ENCODE assay signal across 8 cellular contexts in the genomic region with DNA sequence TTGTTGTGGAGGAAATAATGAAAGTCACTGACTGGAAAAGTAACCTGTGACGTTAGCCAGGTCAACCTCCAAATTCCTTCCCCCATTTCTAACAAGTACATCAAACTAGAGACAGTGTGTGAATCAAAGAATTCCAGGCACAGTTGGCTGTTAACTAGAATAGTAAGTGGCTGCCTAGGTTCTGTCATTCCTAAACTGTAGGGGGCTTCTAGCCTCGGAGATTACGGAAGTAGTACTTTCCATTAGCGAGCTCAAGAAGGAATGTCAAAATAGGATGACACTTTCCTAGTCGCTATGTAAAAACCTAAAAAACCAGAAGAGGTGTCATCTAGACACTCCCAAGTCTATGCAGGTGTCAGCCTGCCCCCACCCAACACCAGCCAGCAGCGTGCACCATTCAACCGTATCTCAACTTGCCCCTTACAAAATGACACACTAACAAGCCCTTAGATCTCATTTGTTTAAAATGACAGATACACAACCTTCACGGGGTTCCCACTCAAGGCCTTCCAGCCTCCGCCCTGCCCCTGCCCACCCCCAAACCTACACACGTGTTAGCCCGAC. TPM values are rescaled to one million over a fixed set of nuclear protein-coding genes. Genes with fewer than 3 reads are reported as not detected.
A peak's percentile ranks its signal among the peaks of the same experiment; 100 is the strongest.
DNase-seq lines count a peak whose midpoint lies in the region; ATAC-seq, FAIRE-seq and TF ChIP-seq lines count a peak whose summit lies in the region.

No MANE protein-coding gene starts in this region.

- peak overlapping the region; percentile 98 to 99 (median 99) for H3K27ac ChIP-seq in pancreas

- intact Hi-C loops in pancreas (cut with DNase I) = no loop called here

- peaks cover 36% of the 10 kb centered on the region for H3K4me1 Mint-ChIP-seq in activated T-cell treated with anti-CD3 and anti-CD28 coated beads, Interleukin-2, amount 50 U/mL, for 24 hours (ENCODE audit: low read depth)
- H3K4me1 Mint-ChIP-seq in T-helper 17 cell = peaks cover 12% of the 10 kb centered on the region

- H3K36me3 Mint-ChIP-seq in activated T-cell treated with anti-CD3 and anti-CD28 coated beads, Interleukin-2, amount 50 U/mL, for 24 hours (ENCODE audit: low read depth) = peaks cover 54% of the 10 kb centered on the region
- no peaks in the 10 kb centered on the region for H3K36me3 Mint-ChIP-seq in T-helper 17 cell (ENCODE audit: low read depth)

- H3K9me3 Mint-ChIP-seq in activated T-cell treated with anti-CD3 and anti-CD28 coated beads, Interleukin-2, amount 50 U/mL, for 24 hours = no peaks in the 10 kb centered on the region

- H3K36me3 ChIP-seq in pancreas = no peaks in the 10 kb centered on the region

- no peaks in the 10 kb centered on the region for H3K27me3 ChIP-seq in pancreas

- no peaks in the 10 kb centered on the region for H3K27me3 Mint-ChIP-seq in activated T-cell treated with anti-CD3 and anti-CD28 coated beads, Interleukin-2, amount 50 U/mL, for 24 hours
- no peaks in the 10 kb centered on the region for H3K27me3 Mint-ChIP-seq in T-helper 17 cell

- H3K4me3 Mint-ChIP-seq in activated T-cell treated with anti-CD3 and anti-CD28 coated beads, Interleukin-2, amount 50 U/mL, for 24 hours = peak overlapping the region; percentile 92
- H3K4me3 Mint-ChIP-seq in T-helper 17 cell = peak overlapping the region; percentile 94

- peak; percentile 12 for ATAC-seq in HG03520 (IDR thresholded peaks at IDR 0.05; ENCODE audit: unreplicated experiment)
- ATAC-seq in T-helper 17 cell = no peak
- no peak for ATAC-seq in pancreas
- no peak for ATAC-seq in HG03439 (IDR thresholded peaks at IDR 0.05; ENCODE audit: unreplicated experiment)

- 0% methylated on average over 11 of the region's 11 CpGs for WGBS in pancreas, 2 donors

- H3K4me1 ChIP-seq in pancreas = peaks cover 0 to 16% (median 0%) of the 10 kb centered on the region in 3 donors

- H3K27ac Mint-ChIP-seq in activated T-cell treated with anti-CD3 and anti-CD28 coated beads, Interleukin-2, amount 50 U/mL, for 24 hours = peak overlapping the region; percentile 99
- H3K27ac Mint-ChIP-seq in T-helper 17 cell = peak overlapping the region; percentile 98

- peak overlapping the region; percentile 82 to 86 (median 85) for H3K4me3 ChIP-seq in pancreas

- H3K9me3 ChIP-seq in T-helper 17 cell (ENCODE audit: control insufficient read depth, low read length, poor library complexity, severe bottlenecking) (no peaks in the 10 kb centered on the region), pancreas (no peaks in the 10 kb centered on the region)

- no peak for DNase-seq in activated T-cell treated with anti-CD3 and anti-CD28 coated beads, Interleukin-2, amount 50 U/mL, for 24 hours
- DNase-seq in activated T-cell treated with anti-CD3 and anti-CD28 coated beads for 4 hours (no peak), T-helper 17 cell (no peak), fibroblast of peridontal ligament (ENCODE audit: extremely low read depth) (peak; percentile 41), pancreas (no peak), HuH-7 (ENCODE audit: low spot score) (no peak)

- no peak for FAIRE-seq in pancreas (lab: Jason Lieb, UNC)

- TF ChIP-seq CTCF in pancreas (IDR thresholded peaks at IDR 0.05) = no peak

RNA-seq across cellular contexts. Expression of gene INO80, which starts 0.9 kb away (rescaled TPM):
- total RNA-seq in T-helper 17 cell (10 to 100 TPM; 28.5 to 37.5 TPM), pancreas (10 to 100 TPM in 3 of 6 donors, 1 to 10 TPM in 3; 6.8 to 11.7 (median 9.1) TPM)
- 1 to 10 TPM; 4.7 to 5.5 TPM for polyA plus RNA-seq in pancreas
